In genomic region chr11:91173701-91174100, GRCh38 we compare ENCODE assay signal across 23 cellular contexts.
DNase-seq lines count a peak whose midpoint lies in the region; ATAC-seq, FAIRE-seq and TF ChIP-seq lines count a peak whose summit lies in the region.
"Had no signal": no experiment of that assay in that cellular context is flagged by ENCODE, and none has a peak within 500 bp of the region (broad histone marks: within the 10 kb centered on the region; RNA-seq: fewer than 3 reads in every experiment).

No MANE protein-coding gene starts in this region.

- peak; percentile 66 for DNase-seq in DMS 273 (lab: John Stamatoyannopoulos, UW; ENCODE audit: unreplicated experiment)
- DNase-seq in Kasumi-1 (lab: John Stamatoyannopoulos, UW) = peak; percentile 13 to 18
- peak; percentile 14 for DNase-seq in astrocyte (ENCODE audit: low read depth)
- DNase-seq in glutamatergic neuron = no peak
- DNase-seq in COR-L47 (lab: John Stamatoyannopoulos, UW) = no peak
- DNase-seq: activated CD4-positive, alpha-beta T cell treated with anti-CD3 and anti-CD28 coated beads for 36 hours; activated CD8-positive, alpha-beta memory T cell treated with anti-CD3 and anti-CD28 coated beads, Interleukin-2, amount 10 ng/mL, durations not matched to agents 7 days and 5 days; activated naive CD4-positive, alpha-beta T cell treated with anti-CD3 and anti-CD28 coated beads, Interleukin-2, amount 50 U/mL, for 16 hours; aorta; effector memory CD8-positive, alpha-beta T cell; esophagus squamous epithelium; GOT3; left ventricle myocardium inferior; midbrain; NCI-H146; NCI-H748 treated with DMSO at 0.1 percent for 48 hours; SHP77; upper lobe of right lung had no signal

- H3K9me3 Mint-ChIP-seq in astrocyte (ENCODE audit: unreplicated experiment) = no peaks in the 10 kb centered on the region
- peaks cover 5% of the 10 kb centered on the region for H3K9me3 Mint-ChIP-seq in glutamatergic neuron (ENCODE audit: unreplicated experiment)

- TF ChIP-seq CTCF in astrocyte (IDR thresholded peaks at IDR 0.05; ENCODE audit: insufficient read depth, low read depth, low read length) (no peak), glutamatergic neuron (IDR thresholded peaks at IDR 0.05; ENCODE audit: partially characterized antibody, unreplicated experiment) (no peak)

- no peaks in the 10 kb centered on the region for H4K20me1 ChIP-seq in astrocyte (ENCODE audit: insufficient read depth, low read length)

- H3K36me3 Mint-ChIP-seq in astrocyte (ENCODE audit: low read depth, unreplicated experiment) (no peaks in the 10 kb centered on the region), glutamatergic neuron (ENCODE audit: unreplicated experiment) (peaks cover 5% of the 10 kb centered on the region)
- H3K36me3 Mint-ChIP-seq: activated CD8-positive, alpha-beta memory T cell treated with anti-CD3 and anti-CD28 coated beads, Interleukin-2, amount 10 ng/mL, durations not matched to agents 7 days and 5 days had no signal

- H3K4me3 Mint-ChIP-seq in astrocyte (ENCODE audit: unreplicated experiment) (no peak overlapping the region), glutamatergic neuron (ENCODE audit: unreplicated experiment) (peak overlapping the region; percentile 16)
- H3K4me3 Mint-ChIP-seq: activated CD4-positive, alpha-beta T cell treated with anti-CD3 and anti-CD28 coated beads for 36 hours; activated CD8-positive, alpha-beta memory T cell treated with anti-CD3 and anti-CD28 coated beads, Interleukin-2, amount 10 ng/mL, durations not matched to agents 7 days and 5 days; effector memory CD8-positive, alpha-beta T cell had no signal

- no peaks in the 10 kb centered on the region for H3K4me1 ChIP-seq in astrocyte (ENCODE audit: insufficient read depth, low read length)
- H3K4me1 ChIP-seq: esophagus squamous epithelium, left ventricle myocardium inferior, upper lobe of right lung had no signal

- peaks cover 5% of the 10 kb centered on the region for H3K4me1 Mint-ChIP-seq in astrocyte (ENCODE audit: low read depth, unreplicated experiment)
- H3K4me1 Mint-ChIP-seq in glutamatergic neuron (ENCODE audit: low read depth, unreplicated experiment) = peaks cover 26% of the 10 kb centered on the region
- H3K4me1 Mint-ChIP-seq: activated CD4-positive, alpha-beta T cell treated with anti-CD3 and anti-CD28 coated beads for 36 hours; activated CD8-positive, alpha-beta memory T cell treated with anti-CD3 and anti-CD28 coated beads, Interleukin-2, amount 10 ng/mL, durations not matched to agents 7 days and 5 days had no signal

- H3K9ac ChIP-seq in astrocyte (ENCODE audit: low read length) = no peak overlapping the region

- ATAC-seq in HG03354 (IDR thresholded peaks at IDR 0.05; ENCODE audit: poor library complexity, severe bottlenecking, unreplicated experiment) (no peak), GM19467 (IDR thresholded peaks at IDR 0.05; ENCODE audit: unreplicated experiment) (no peak), HG03280 (IDR thresholded peaks at IDR 0.05; ENCODE audit: unreplicated experiment) (no peak)
- ATAC-seq: activated CD4-positive, alpha-beta T cell treated with anti-CD3 and anti-CD28 coated beads for 36 hours; activated CD8-positive, alpha-beta memory T cell treated with anti-CD3 and anti-CD28 coated beads, Interleukin-2, amount 10 ng/mL, durations not matched to agents 7 days and 5 days; effector memory CD8-positive, alpha-beta T cell; K562; sciatic nerve; upper lobe of right lung had no signal

- no peak overlapping the region for H2AFZ ChIP-seq in astrocyte (ENCODE audit: low read depth, low read length)

- H3K27me3 ChIP-seq in astrocyte (ENCODE audit: insufficient read depth, low read length) = no peaks in the 10 kb centered on the region
- H3K27me3 ChIP-seq: esophagus squamous epithelium, upper lobe of right lung had no signal

- H3K4me2 ChIP-seq in astrocyte (ENCODE audit: low read length) = no peak overlapping the region

- H3K36me3 ChIP-seq in astrocyte (ENCODE audit: insufficient read depth, low read length) = no peaks in the 10 kb centered on the region
- H3K36me3 ChIP-seq: esophagus squamous epithelium, left ventricle myocardium inferior, upper lobe of right lung had no signal

- H3K27ac ChIP-seq in astrocyte (ENCODE audit: low read depth, low read length) = no peak overlapping the region
- H3K27ac ChIP-seq: esophagus squamous epithelium, left ventricle myocardium inferior, upper lobe of right lung had no signal

- no peaks in the 10 kb centered on the region for H3K79me2 ChIP-seq in astrocyte (ENCODE audit: insufficient read depth, low read length)

- H3K27me3 Mint-ChIP-seq in astrocyte (ENCODE audit: low read depth, unreplicated experiment) = no peaks in the 10 kb centered on the region
- H3K27me3 Mint-ChIP-seq in glutamatergic neuron (ENCODE audit: unreplicated experiment) = peaks cover 2% of the 10 kb centered on the region
- H3K27me3 Mint-ChIP-seq: activated CD4-positive, alpha-beta T cell treated with anti-CD3 and anti-CD28 coated beads for 36 hours; activated CD8-positive, alpha-beta memory T cell treated with anti-CD3 and anti-CD28 coated beads, Interleukin-2, amount 10 ng/mL, durations not matched to agents 7 days and 5 days; effector memory CD8-positive, alpha-beta T cell had no signal

- H3K27ac Mint-ChIP-seq in astrocyte (ENCODE audit: unreplicated experiment) (peak overlapping the region; percentile 72), glutamatergic neuron (ENCODE audit: unreplicated experiment) (peak overlapping the region; percentile 94)
- H3K27ac Mint-ChIP-seq: activated CD4-positive, alpha-beta T cell treated with anti-CD3 and anti-CD28 coated beads for 36 hours; activated CD8-positive, alpha-beta memory T cell treated with anti-CD3 and anti-CD28 coated beads, Interleukin-2, amount 10 ng/mL, durations not matched to agents 7 days and 5 days; effector memory CD8-positive, alpha-beta T cell had no signal

- no peak overlapping the region for H3K4me3 ChIP-seq in astrocyte (ENCODE audit: insufficient read depth, low read depth, low read length)
- H3K4me3 ChIP-seq: esophagus squamous epithelium, K562, left ventricle myocardium inferior, upper lobe of right lung had no signal

- FAIRE-seq in astrocyte (lab: Jason Lieb, UNC) = no peak
- FAIRE-seq: K562 had no signal

- no peaks in the 10 kb centered on the region for H3K9me3 ChIP-seq in astrocyte (ENCODE audit: insufficient read depth, low read depth, low read length)
- H3K9me3 ChIP-seq: esophagus squamous epithelium, left ventricle myocardium inferior, upper lobe of right lung had no signal

Comparison
In these comparisons a context has a peak if more than half of its experiments do, and no peak if none do; other contexts are left out.
1. DNase-seq: peak in DMS 273 (single experiment), Kasumi-1 (2 of 2) and astrocyte (single experiment); none in glutamatergic neuron (single experiment) and COR-L47 (single experiment).